ENCODE assay signal across 9 cellular contexts in genomic region chr4:75848191-75848760, GRCh38. TPM values are rescaled to one million over a fixed set of nuclear protein-coding genes. Genes with fewer than 3 reads are reported as not detected.
A peak's percentile ranks its signal among the peaks of the same experiment; 100 is the strongest.
DNase-seq lines count a peak whose midpoint lies in the region; ATAC-seq and TF ChIP-seq lines count a peak whose summit lies in the region.
"Not testable (repeated sequence)": the region's sequence is repeated elsewhere in the genome, so short reads cannot be mapped to it uniquely, and the experiment has no call there.
"Had no signal": no experiment of that assay in that cellular context is flagged by ENCODE, and none has a peak within 500 bp of the region (broad histone marks: within the 10 kb centered on the region; RNA-seq: fewer than 3 reads in every experiment).

No MANE protein-coding gene starts in this region.

- not testable (repeated sequence) for H3K4me3 ChIP-seq in WERI-Rb-1 (ENCODE audit: low read depth, low read length); kidney epithelial cell (ENCODE audit: low read depth, low read length)

- not testable (repeated sequence) for H3K27me3 ChIP-seq in WERI-Rb-1 (ENCODE audit: insufficient read depth, low read depth, severe bottlenecking); kidney epithelial cell (ENCODE audit: control insufficient read depth, insufficient read depth, low read length)

- ATAC-seq in GM19468 (IDR thresholded peaks at IDR 0.05; ENCODE audit: extremely low read depth, unreplicated experiment), result peak; percentile 26

- H3K9me3 ChIP-seq in WERI-Rb-1 (ENCODE audit: severe bottlenecking), result not testable (repeated sequence)

- not testable (repeated sequence) for H3K36me3 ChIP-seq in WERI-Rb-1; kidney epithelial cell (ENCODE audit: control insufficient read depth, insufficient read depth, low read length)

- H3K27ac ChIP-seq in WERI-Rb-1, result not testable (repeated sequence)

- TF ChIP-seq CTCF in WERI-Rb-1 (IDR thresholded peaks at IDR 0.05; ENCODE audit: low read depth, low read length), result peak; percentile 59
- TF ChIP-seq CTCF in kidney epithelial cell (IDR thresholded peaks at IDR 0.05; ENCODE audit: insufficient read depth, low read length, poor library complexity, severe bottlenecking), result peak; percentile 59

- DNase-seq in COLO829 (ENCODE audit: low spot score), result peak; percentile 87
- DNase-seq in HuH-7.5 (ENCODE audit: low spot score), result peak; percentile 62
- peak; percentile 41 to 70 for DNase-seq in NCI-H526 (lab: John Stamatoyannopoulos, UW)
- peak; percentile 40 for DNase-seq in WERI-Rb-1
- peak; percentile 81 for DNase-seq in dedifferentiated amniotic fluid mesenchymal stem cell (ENCODE audit: extremely low spot score)
- peak; percentile 61 for DNase-seq in kidney epithelial cell (ENCODE audit: low read depth)
- peak; percentile 39 for DNase-seq in smooth muscle cell of the brain vasculature (ENCODE audit: low read depth, low spot score)

RNA-seq across cellular contexts. Expression of gene PPEF2, which starts 54.0 kb away (rescaled TPM):
- not detected in 2 replicates for total RNA-seq in kidney epithelial cell
- total RNA-seq: occipital lobe had no signal
